11 cellular contexts compared by ENCODE assay signal in genomic region chr17:7282752-7283321, GRCh38. TPM values are rescaled to one million over a fixed set of nuclear protein-coding genes. Genes with fewer than 3 reads are reported as not detected.
DNase-seq lines count a peak whose midpoint lies in the region; ATAC-seq, FAIRE-seq and TF ChIP-seq lines count a peak whose summit lies in the region.
"Had no signal": no experiment of that assay in that cellular context is flagged by ENCODE, and none has a peak within 500 bp of the region (broad histone marks: within the 10 kb centered on the region; RNA-seq: fewer than 3 reads in every experiment).

No MANE protein-coding gene starts in this region.

- peaks cover 11% of the 10 kb centered on the region for H3K4me1 ChIP-seq in HUES6 (ENCODE audit: control insufficient read depth, insufficient read depth, low read length)
- peaks cover 0 to 20% (median 8%) of the 10 kb centered on the region in 4 experiments; a peak in 5 of 7 replicates for H3K4me1 ChIP-seq in H1 (replicated peaks in 1 of 4; ENCODE audit: control insufficient read depth in 3 of 4, insufficient read depth in 4 of 4, low read length in 3 of 4)
- peaks cover 4% of the 10 kb centered on the region for H3K4me1 ChIP-seq in neural progenitor cell

- H3K79me1 ChIP-seq in H1 (ENCODE audit: low read depth, low read length), result no peaks in the 10 kb centered on the region

- H2AFZ ChIP-seq in H1 (ENCODE audit: low read length) (no peak overlapping the region), neural progenitor cell (replicated peaks) (no peak overlapping the region)

- TF ChIP-seq POLR2A in H1 (IDR thresholded peaks at IDR 0.05; ENCODE audit: control extremely low read depth in 1 of 2, low read depth in 2 of 2, low read length in 2 of 2), result no peak

- peaks cover 1% of the 10 kb centered on the region for H3K9me3 Mint-ChIP-seq in neural progenitor cell
- H3K9me3 Mint-ChIP-seq: T-helper 1 cell treated with Interleukin-12 subunit alpha and Interleukin-12 subunit beta and Interleukin-4 antibody, amounts not matched to agents 30 μg/mL and 1 μg/mL, for 36 hours had no signal

- TF ChIP-seq EP300 in H1 (IDR thresholded peaks at IDR 0.05; ENCODE audit: borderline replicate concordance in 1 of 2, low read depth in 2 of 2, low read length in 2 of 2), result no peak

- peak; percentile 11 for TF ChIP-seq CTCF in GM06990 (IDR thresholded peaks at IDR 0.05; ENCODE audit: insufficient read depth, low read length, poor library complexity, severe bottlenecking)
- no peak for TF ChIP-seq CTCF in H1 (IDR thresholded peaks at IDR 0.05; ENCODE audit: control extremely low read depth in 1 of 3, insufficient read depth in 1 of 3, low read depth in 1 of 3, low read length in 3 of 3)
- TF ChIP-seq CTCF in neural progenitor cell (IDR thresholded peaks at IDR 0.05), result no peak

- no peak overlapping the region for H3K14ac ChIP-seq in H1 (ENCODE audit: insufficient read length)

- DNase-seq in GM06990 (ENCODE audit: extremely low read depth, insufficient read length) (no peak), H1 (ENCODE audit: low read depth in 1 of 2, low spot score in 2 of 2) (no peak), neural progenitor cell (ENCODE audit: low spot score) (no peak), NCI-H226 (no peak), NCI-H2107 treated with DMSO at 0.1 percent for 48 hours (lab: John Stamatoyannopoulos, UW; ENCODE audit: unreplicated experiment) (no peak)
- DNase-seq: activated gamma-delta T cell treated with Interleukin-2 at 50 U/mL for 16 hours; GDM1; stimulated activated CD4-positive, alpha-beta T cell treated with anti-CD3 and anti-CD28 coated beads, Interleukin-4, amount 100 ng/mL, for 4 hours had no signal

- H3K36me3 ChIP-seq in GM06990 (ENCODE audit: control insufficient read depth, insufficient read depth, low read length) (no peaks in the 10 kb centered on the region), HUES6 (ENCODE audit: control insufficient read depth, insufficient read depth, low read length) (peaks cover 33% of the 10 kb centered on the region), H1 (ENCODE audit: control insufficient read depth in 2 of 4, insufficient read depth in 4 of 4, low read length in 3 of 4) (peaks cover 0 to 6% (median 3%) of the 10 kb centered on the region in 4 experiments; a peak in 3 of 8 replicates), neural progenitor cell (no peaks in the 10 kb centered on the region)

- H3K4ac ChIP-seq in H1 (replicated peaks; ENCODE audit: insufficient read length, low read depth, low read length), result no peak overlapping the region

- H3K4me3 Mint-ChIP-seq in neural progenitor cell, result peak overlapping the region; percentile 88

- WGBS in H1 (ENCODE audit: extremely low coverage in 1 of 2, insufficient coverage in 1 of 2, insufficient read length in 1 of 2, insufficient replicate concordance in 2 of 2, low coverage in 1 of 2, low lambda C conversion rate in 2 of 2, missing lambda C conversion rate in 1 of 2), 2 experiments, result 78% methylated on average over 6 of the region's 6 CpGs; no CpG with 5 or more reads in 1 of the 2 experiments

- no peak overlapping the region for H2BK20ac ChIP-seq in H1 (ENCODE audit: low read length)

- H3K23ac ChIP-seq in H1 (ENCODE audit: insufficient read length), result no peak overlapping the region

- H3K27ac ChIP-seq in HUES6 (ENCODE audit: low read depth, low read length) (no peak overlapping the region), H1 (ENCODE audit: low read depth, low read length) (no peak overlapping the region), neural progenitor cell (no peak overlapping the region)

- H3K4me1 Mint-ChIP-seq in neural progenitor cell, result peaks cover 18% of the 10 kb centered on the region

- H3K27ac Mint-ChIP-seq in neural progenitor cell, result no peak overlapping the region
- H3K27ac Mint-ChIP-seq: T-helper 1 cell treated with Interleukin-12 subunit alpha and Interleukin-12 subunit beta and Interleukin-4 antibody, amounts not matched to agents 30 μg/mL and 1 μg/mL, for 36 hours had no signal

- H3K79me2 ChIP-seq in H1 (ENCODE audit: control insufficient read depth in 1 of 2, insufficient read depth in 2 of 2, low read length in 2 of 2) (no peaks in the 10 kb centered on the region), neural progenitor cell (ENCODE audit: low read depth) (no peaks in the 10 kb centered on the region)

- no peak overlapping the region for H2BK12ac ChIP-seq in H1 (ENCODE audit: low read depth, low read length)

- no peak for ATAC-seq in GM21786 (IDR thresholded peaks at IDR 0.05; ENCODE audit: unreplicated experiment)

- no peak overlapping the region for H4K5ac ChIP-seq in H1 (ENCODE audit: insufficient read length, low read depth, low read length)

- H3K27me3 Mint-ChIP-seq in neural progenitor cell (ENCODE audit: insufficient read depth, low read depth), result peaks cover 18% of the 10 kb centered on the region

- peaks cover 1% of the 10 kb centered on the region for H3K36me3 Mint-ChIP-seq in neural progenitor cell

- H3F3A ChIP-seq in neural progenitor cell (ENCODE audit: low read depth), result peaks cover 16% of the 10 kb centered on the region

- POLR2A ChIA-PET in H1 (lab: Charles Lee; ENCODE audit: partially characterized antibody), result interaction anchor here (0.6 to 7.7 kb wide), 22 partner anchors 8 to 291 kb away, joined by 3 to 94 read pairs (median 6); partner anchors contain the start of genes ACADVL, CLDN7, CTDNEP1 and DLG4

- H4K20me1 ChIP-seq in H1 (replicated peaks in 1 of 2; ENCODE audit: control insufficient read depth in 1 of 2, insufficient read depth in 2 of 2, low read length in 2 of 2) (peaks cover 0 to 7% of the 10 kb centered on the region in 2 experiments), neural progenitor cell (ENCODE audit: low read depth) (peaks cover 16% of the 10 kb centered on the region)

- H3K4me3 ChIP-seq in GM06990 (replicated peaks; ENCODE audit: low read depth, low read length), result no peak overlapping the region
- peak overlapping the region; percentile 77 for H3K4me3 ChIP-seq in HUES6 (ENCODE audit: low read depth, low read length)
- H3K4me3 ChIP-seq in H1 (ENCODE audit: extremely low read depth in 1 of 4, insufficient read depth in 2 of 4, low read depth in 3 of 4, low read length in 4 of 4), result peak overlapping the region; percentile 76 to 83 (median 78); a peak in 7 of 8 replicates
- peak overlapping the region; percentile 56 for H3K4me3 ChIP-seq in neural progenitor cell

- peak overlapping the region; percentile 45 to 100 for H3K4me2 ChIP-seq in H1 (ENCODE audit: insufficient read depth in 1 of 2, low read depth in 2 of 2, low read length in 2 of 2)
- peak overlapping the region; percentile 76 for H3K4me2 ChIP-seq in neural progenitor cell

- no peak overlapping the region for H4K91ac ChIP-seq in H1 (replicated peaks; ENCODE audit: insufficient read length, low read length)

- H4K8ac ChIP-seq in H1 (ENCODE audit: extremely low read depth, insufficient read depth, low read length), result no peak overlapping the region; the same call in 1 of the 2 replicates

- peaks cover 11% of the 10 kb centered on the region for H3K23me2 ChIP-seq in H1 (ENCODE audit: low read depth, low read length)

- no peak overlapping the region for H2AK5ac ChIP-seq in H1 (ENCODE audit: low read depth, low read length)

- no peak overlapping the region for H2BK5ac ChIP-seq in H1 (ENCODE audit: low read depth, low read length)

- TF ChIP-seq RAD21 in H1 (IDR thresholded peaks at IDR 0.05 in 1 of 2, conservative IDR thresholded peaks at IDR 0.05 in 1 of 2; ENCODE audit: low read depth in 2 of 2, low read length in 2 of 2), result no peak

- CTCF ChIA-PET in H1 (lab: Charles Lee; ENCODE audit: partially characterized antibody), result interaction anchor here (0.5 to 4.8 kb wide), 12 partner anchors 9 to 278 kb away, joined by 3 to 46 read pairs (median 5); partner anchors contain the start of genes ACAP1 and GABARAP

- no peak overlapping the region for H3K56ac ChIP-seq in H1 (replicated peaks; ENCODE audit: insufficient read length, low read depth, low read length)

- H2BK15ac ChIP-seq in H1 (ENCODE audit: low read length), result peak overlapping the region; percentile 72; the same call in 1 of the 2 replicates

- no peak overlapping the region for H2BK120ac ChIP-seq in H1 (replicated peaks; ENCODE audit: low read depth, low read length)

- no peak overlapping the region for H3K18ac ChIP-seq in H1 (ENCODE audit: extremely low read depth, low read length)

- FAIRE-seq in H1 (lab: Jason Lieb, UNC), result no peak

- H3K9ac ChIP-seq in HUES6 (ENCODE audit: low read length), result peak overlapping the region; percentile 73
- peak overlapping the region in 1 of 4 experiments; percentile 67; a peak in 1 of 7 replicates for H3K9ac ChIP-seq in H1 (replicated peaks in 1 of 4; ENCODE audit: extremely low read depth in 1 of 4, low read depth in 3 of 4, low read length in 3 of 4)
- H3K9ac ChIP-seq in neural progenitor cell, result no peak overlapping the region

- no peaks in the 10 kb centered on the region for H3K9me3 ChIP-seq in HUES6 (ENCODE audit: control insufficient read depth, insufficient read depth, low read depth, low read length)
- H3K9me3 ChIP-seq in H1 (ENCODE audit: insufficient read depth in 2 of 2, low read depth in 1 of 2, low read length in 1 of 2), result no peaks in the 10 kb centered on the region
- H3K9me3 ChIP-seq in neural progenitor cell (ENCODE audit: low read depth), result no peaks in the 10 kb centered on the region

- H3K27me3 ChIP-seq in GM06990 (replicated peaks; ENCODE audit: control insufficient read depth, insufficient read depth, low read length), result no peaks in the 10 kb centered on the region
- H3K27me3 ChIP-seq in HUES6 (ENCODE audit: control insufficient read depth, insufficient read depth, low read length), result peaks cover 9% of the 10 kb centered on the region
- peaks cover 0 to 13% (median 7%) of the 10 kb centered on the region in 4 experiments; a peak in 6 of 7 replicates for H3K27me3 ChIP-seq in H1 (replicated peaks in 1 of 4; ENCODE audit: control insufficient read depth in 3 of 4, extremely low read depth in 1 of 4, insufficient read depth in 3 of 4, low read length in 3 of 4)
- H3K27me3 ChIP-seq in neural progenitor cell, result peaks cover 47% of the 10 kb centered on the region

RNA-seq across cellular contexts. Expression of gene SLC2A4, which starts 1.3 kb away (rescaled TPM):
- 5.7 and 6.4 TPM in 2 replicates for total RNA-seq in H1 (2021; fragmentation: NEBNext Ultra II Directional; extraction: Animal tissue kit (Norgen Biotek cat#: 25700))
- 6.9 and 10.6 TPM in 2 replicates for polyA plus RNA-seq in H1 (2011; rRNA removed)
- 7.5 TPM for polyA plus RNA-seq in H1 (2011; cell fraction: cytosol; rRNA removed)
- polyA plus RNA-seq in H1 (2011; cell fraction: nucleus; rRNA removed), result 15.5 TPM
- polyA plus RNA-seq in H1 (2012, experiment 1 of 2), result 3.5 to 5.8 TPM (median 5.0 TPM) in 4 replicates
- polyA plus RNA-seq in H1 (2012, experiment 2 of 2), result 3.6 TPM
- 7.3 TPM for polyA plus RNA-seq in H1 (2013, experiment 1 of 2)
- polyA plus RNA-seq in H1 (2013, experiment 2 of 2), result 6.6 TPM
- polyA minus RNA-seq in H1 (2011; rRNA and poly(A)+ RNA removed), result 6.4 and 9.5 TPM in 2 replicates
- 5.3 TPM for polyA minus RNA-seq in H1 (2011; cell fraction: cytosol; rRNA and poly(A)+ RNA removed)
- polyA minus RNA-seq in H1 (2011; cell fraction: nucleus; rRNA and poly(A)+ RNA removed), result 13.3 TPM
- 1.7 and 7.3 TPM in 2 replicates for total RNA-seq in neural progenitor cell (ENCODE audit: low replicate concordance)

RNA-seq across cellular contexts. Expression of gene YBX2, which starts 11.6 kb away (rescaled TPM):
- total RNA-seq in H1 (2021; fragmentation: NEBNext Ultra II Directional; extraction: Animal tissue kit (Norgen Biotek cat#: 25700)), result 27.6 and 30.5 TPM in 2 replicates
- polyA plus RNA-seq in H1 (2011; rRNA removed), result 19.2 and 35.5 TPM in 2 replicates
- 28.3 TPM for polyA plus RNA-seq in H1 (2011; cell fraction: cytosol; rRNA removed)
- 105 TPM for polyA plus RNA-seq in H1 (2011; cell fraction: nucleus; rRNA removed)
- polyA plus RNA-seq in H1 (2012, experiment 1 of 2), result 24.2 to 40.9 TPM (median 34.5 TPM) in 4 replicates
- 31.0 TPM for polyA plus RNA-seq in H1 (2012, experiment 2 of 2)
- 44.7 TPM for polyA plus RNA-seq in H1 (2013, experiment 1 of 2)
- 42.3 TPM for polyA plus RNA-seq in H1 (2013, experiment 2 of 2)
- 5.5 and 10.0 TPM in 2 replicates for polyA minus RNA-seq in H1 (2011; rRNA and poly(A)+ RNA removed)
- 11.9 TPM for polyA minus RNA-seq in H1 (2011; cell fraction: cytosol; rRNA and poly(A)+ RNA removed)
- 11.7 TPM for polyA minus RNA-seq in H1 (2011; cell fraction: nucleus; rRNA and poly(A)+ RNA removed)
- total RNA-seq in neural progenitor cell (ENCODE audit: low replicate concordance), result 2.7 and 9.1 TPM in 2 replicates

RNA-seq across cellular contexts. Expression of gene CLDN7, which starts 20.6 kb away (rescaled TPM):
- 119 and 129 TPM in 2 replicates for total RNA-seq in H1 (2021; fragmentation: NEBNext Ultra II Directional; extraction: Animal tissue kit (Norgen Biotek cat#: 25700))
- 118 and 196 TPM in 2 replicates for polyA plus RNA-seq in H1 (2011; rRNA removed)
- 147 TPM for polyA plus RNA-seq in H1 (2011; cell fraction: cytosol; rRNA removed)
- 215 TPM for polyA plus RNA-seq in H1 (2011; cell fraction: nucleus; rRNA removed)
- polyA plus RNA-seq in H1 (2012, experiment 1 of 2), result 88.4 to 177 TPM (median 174 TPM) in 4 replicates
- 158 TPM for polyA plus RNA-seq in H1 (2012, experiment 2 of 2)
- 157 TPM for polyA plus RNA-seq in H1 (2013, experiment 1 of 2)
- 171 TPM for polyA plus RNA-seq in H1 (2013, experiment 2 of 2)
- polyA minus RNA-seq in H1 (2011; rRNA and poly(A)+ RNA removed), result 58.0 and 75.5 TPM in 2 replicates
- polyA minus RNA-seq in H1 (2011; cell fraction: cytosol; rRNA and poly(A)+ RNA removed), result 48.6 TPM
- polyA minus RNA-seq in H1 (2011; cell fraction: nucleus; rRNA and poly(A)+ RNA removed), result 91.4 TPM
- total RNA-seq in neural progenitor cell (ENCODE audit: low replicate concordance), result 0.32 and 1.3 TPM in 2 replicates

RNA-seq across cellular contexts. Expression of gene EIF5A, which starts 24.6 kb away (rescaled TPM):
- total RNA-seq in H1 (2021; fragmentation: NEBNext Ultra II Directional; extraction: Animal tissue kit (Norgen Biotek cat#: 25700)), result 1,158 and 1,172 TPM in 2 replicates
- 717 and 962 TPM in 2 replicates for polyA plus RNA-seq in H1 (2011; rRNA removed)
- polyA plus RNA-seq in H1 (2011; cell fraction: cytosol; rRNA removed), result 875 TPM
- 719 TPM for polyA plus RNA-seq in H1 (2011; cell fraction: nucleus; rRNA removed)
- polyA plus RNA-seq in H1 (2012, experiment 1 of 2), result 1,190 to 1,288 TPM (median 1,234 TPM) in 4 replicates
- 1,228 TPM for polyA plus RNA-seq in H1 (2012, experiment 2 of 2)
- polyA plus RNA-seq in H1 (2013, experiment 1 of 2), result 992 TPM
- polyA plus RNA-seq in H1 (2013, experiment 2 of 2), result 1,009 TPM
- 837 and 958 TPM in 2 replicates for polyA minus RNA-seq in H1 (2011; rRNA and poly(A)+ RNA removed)
- polyA minus RNA-seq in H1 (2011; cell fraction: cytosol; rRNA and poly(A)+ RNA removed), result 476 TPM
- polyA minus RNA-seq in H1 (2011; cell fraction: nucleus; rRNA and poly(A)+ RNA removed), result 281 TPM
- 251 and 370 TPM in 2 replicates for total RNA-seq in neural progenitor cell (ENCODE audit: low replicate concordance)

RNA-seq across cellular contexts. Expression of gene ELP5, which starts 30.8 kb away (rescaled TPM):
- 75.4 and 78.1 TPM in 2 replicates for total RNA-seq in H1 (2021; fragmentation: NEBNext Ultra II Directional; extraction: Animal tissue kit (Norgen Biotek cat#: 25700))
- polyA plus RNA-seq in H1 (2011; rRNA removed), result 107 and 117 TPM in 2 replicates
- polyA plus RNA-seq in H1 (2011; cell fraction: cytosol; rRNA removed), result 97.9 TPM
- 68.1 TPM for polyA plus RNA-seq in H1 (2011; cell fraction: nucleus; rRNA removed)
- 78.7 to 99.0 TPM (median 88.0 TPM) in 4 replicates for polyA plus RNA-seq in H1 (2012, experiment 1 of 2)
- polyA plus RNA-seq in H1 (2012, experiment 2 of 2), result 129 TPM
- polyA plus RNA-seq in H1 (2013, experiment 1 of 2), result 56.8 TPM
- polyA plus RNA-seq in H1 (2013, experiment 2 of 2), result 61.9 TPM
- 35.6 and 43.4 TPM in 2 replicates for polyA minus RNA-seq in H1 (2011; rRNA and poly(A)+ RNA removed)
- 20.9 TPM for polyA minus RNA-seq in H1 (2011; cell fraction: cytosol; rRNA and poly(A)+ RNA removed)
- 25.1 TPM for polyA minus RNA-seq in H1 (2011; cell fraction: nucleus; rRNA and poly(A)+ RNA removed)
- total RNA-seq in neural progenitor cell (ENCODE audit: low replicate concordance), result 17.5 and 42.2 TPM in 2 replicates

Comparison
In these comparisons a context has a peak if more than half of its experiments do, and no peak if none do; other contexts are left out.
1. RNA of gene CLDN7, which starts 20.6 kb away (total RNA-seq): 119 to 129 TPM in H1; 0.32 to 1.3 TPM in neural progenitor cell; every median in the first group is over 10 times any median in the second.